Comparison of ENCODE assay signal across 13 cellular contexts in genomic region chr14:32350020-32350419, GRCh38. TPM values are rescaled to one million over a fixed set of nuclear protein-coding genes. Genes with fewer than 3 reads are reported as not detected.
DNase-seq lines count a peak whose midpoint lies in the region; ATAC-seq and TF ChIP-seq lines count a peak whose summit lies in the region.
"Had no signal": no experiment of that assay in that cellular context is flagged by ENCODE, and none has a peak within 500 bp of the region (broad histone marks: within the 10 kb centered on the region; RNA-seq: fewer than 3 reads in every experiment).

No MANE protein-coding gene starts in this region.

- peaks cover 7% of the 10 kb centered on the region for H3K4me1 Mint-ChIP-seq in endothelial cell (ENCODE audit: unreplicated experiment)
- no peaks in the 10 kb centered on the region for H3K4me1 Mint-ChIP-seq in T-helper 2 cell treated with Interferon-gamma antibody and Interleukin-4, amounts not matched to agents 5 μg/mL and 100 μg/mL, for 36 hours (ENCODE audit: low read depth)
- H3K4me1 Mint-ChIP-seq: T-helper 17 cell had no signal

- peaks cover 3% of the 10 kb centered on the region for H3K9me3 Mint-ChIP-seq in endothelial cell (ENCODE audit: unreplicated experiment)
- H3K9me3 Mint-ChIP-seq in T-helper 2 cell treated with Interferon-gamma antibody and Interleukin-4, amounts not matched to agents 5 μg/mL and 100 μg/mL, for 36 hours = no peaks in the 10 kb centered on the region

- no peaks in the 10 kb centered on the region for H3K36me3 Mint-ChIP-seq in endothelial cell (ENCODE audit: low read depth, unreplicated experiment)
- no peaks in the 10 kb centered on the region for H3K36me3 Mint-ChIP-seq in T-helper 2 cell treated with Interferon-gamma antibody and Interleukin-4, amounts not matched to agents 5 μg/mL and 100 μg/mL, for 36 hours (ENCODE audit: low read depth)

- no peak overlapping the region for H3K4me3 Mint-ChIP-seq in endothelial cell (ENCODE audit: unreplicated experiment)
- no peak overlapping the region for H3K4me3 Mint-ChIP-seq in T-helper 2 cell treated with Interferon-gamma antibody and Interleukin-4, amounts not matched to agents 5 μg/mL and 100 μg/mL, for 36 hours
- H3K4me3 Mint-ChIP-seq: brain, T-helper 17 cell had no signal

- peaks cover 3% of the 10 kb centered on the region for H3K27me3 Mint-ChIP-seq in endothelial cell (ENCODE audit: unreplicated experiment)
- H3K27me3 Mint-ChIP-seq in T-helper 2 cell treated with Interferon-gamma antibody and Interleukin-4, amounts not matched to agents 5 μg/mL and 100 μg/mL, for 36 hours (ENCODE audit: low read depth) = no peaks in the 10 kb centered on the region

- POLR2A ChIA-PET in RWPE1 (lab: Yijun Ruan, JAX; ENCODE audit: low non-redundant PET) = no interaction called here

- CTCF ChIA-PET in RWPE1 (lab: Yijun Ruan, JAX) = no interaction called here

- peak; percentile 100 for ATAC-seq in GM18519 (IDR thresholded peaks at IDR 0.05; ENCODE audit: low FRiP score, unreplicated experiment)
- peak; percentile 97 for ATAC-seq in GM21381 (IDR thresholded peaks at IDR 0.05; ENCODE audit: unreplicated experiment)
- ATAC-seq in HG03045 (IDR thresholded peaks at IDR 0.05; ENCODE audit: unreplicated experiment) = peak; percentile 88
- ATAC-seq: left lung, T-helper 17 cell had no signal

- no peak overlapping the region for H3K27ac ChIP-seq in RWPE1
- H3K27ac ChIP-seq: left lung, parathyroid adenoma had no signal

- H3K27ac Mint-ChIP-seq in endothelial cell (ENCODE audit: unreplicated experiment) = no peak overlapping the region
- H3K27ac Mint-ChIP-seq in T-helper 2 cell treated with Interferon-gamma antibody and Interleukin-4, amounts not matched to agents 5 μg/mL and 100 μg/mL, for 36 hours = no peak overlapping the region
- H3K27ac Mint-ChIP-seq: brain, T-helper 17 cell had no signal

- no peak for TF ChIP-seq CTCF in RWPE1 (conservative IDR thresholded peaks at IDR 0.05; ENCODE audit: low read depth)
- no peak for TF ChIP-seq CTCF in endothelial cell (IDR thresholded peaks at IDR 0.05; ENCODE audit: unreplicated experiment)

- DNase-seq in NAMALWA (ENCODE audit: low spot score) (peak; percentile 1), RWPE1 (ENCODE audit: low spot score) (no peak), DMS79 (lab: John Stamatoyannopoulos, UW) (no peak), endothelial cell (ENCODE audit: low spot score) (no peak)
- DNase-seq in T-helper 2 cell treated with Interferon-gamma antibody and Interleukin-4, amounts not matched to agents 5 μg/mL and 100 μg/mL, for 36 hours (ENCODE audit: low spot score) = no peak
- DNase-seq: activated CD8-positive, alpha-beta memory T cell treated with anti-CD3 and anti-CD28 coated beads, Interleukin-2, amount 50 U/mL, for 48 hours; left lung; T-helper 17 cell had no signal

RNA-seq across cellular contexts. Expression of gene AKAP6, which starts 20.9 kb away (rescaled TPM):
- total RNA-seq in endothelial cell (ENCODE audit: unreplicated experiment) = 4.4 TPM
